Comparison of ENCODE assay signal across 8 cellular contexts in genomic region chr21:36463204-36463603, GRCh38. TPM values are rescaled to one million over a fixed set of nuclear protein-coding genes. Genes with fewer than 3 reads are reported as not detected.
"Had no signal": no experiment of that assay in that cellular context is flagged by ENCODE, and none has a peak within 500 bp of the region (broad histone marks: within the 10 kb centered on the region; RNA-seq: fewer than 3 reads in every experiment).

No MANE protein-coding gene starts in this region.

- H3K4me3 ChIP-seq: GM23338 had no signal

- H3K4me3 Mint-ChIP-seq: GM23338, H9 had no signal

- DNase-seq: H9, HCEC 1CT, IMR-90 had no signal

- H3K27ac Mint-ChIP-seq: GM23338 had no signal

- FAIRE-seq: H1, H54, HTR-8/SVneo had no signal

- ATAC-seq: GM23338 had no signal

- H3K9me3 Mint-ChIP-seq: GM23338, H9 had no signal

RNA-seq across cellular contexts. Expression of gene CLDN14, which starts 16.7 kb away (rescaled TPM):
- total RNA-seq: GM23338, H1, H9, HT-29, IMR-90 had no signal
- polyA plus RNA-seq: GM23338, IMR-90 had no signal
